Comparison of ENCODE assay signal across 4 cellular contexts in the genomic region with DNA sequence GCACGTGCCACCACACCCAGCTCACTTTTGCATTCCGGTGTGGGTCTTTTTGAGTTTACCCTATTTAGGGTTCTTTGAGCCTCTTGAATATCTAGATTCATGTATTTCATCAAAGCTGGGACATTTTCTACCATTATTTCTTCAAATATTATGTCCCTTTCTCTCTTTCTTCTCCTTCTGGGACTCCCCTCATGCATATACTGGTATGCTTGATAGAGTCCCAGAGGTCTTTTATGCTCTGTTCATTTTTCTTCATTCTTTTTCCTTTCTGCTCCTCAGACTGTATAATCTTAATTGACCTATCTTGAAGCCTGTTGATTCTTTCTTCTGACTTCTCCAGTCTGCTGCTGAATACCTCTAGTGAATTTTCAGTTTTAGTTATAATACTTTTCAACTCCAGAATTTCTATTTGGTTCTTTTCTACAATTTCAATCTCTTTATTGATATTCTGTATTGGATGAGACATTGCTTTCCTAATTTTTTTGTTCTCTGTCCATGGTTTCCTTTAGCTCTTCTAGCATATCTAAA.
TF ChIP-seq lines count a peak whose summit lies in the region.

No MANE protein-coding gene starts in this region.

TF ChIP-seq in HepG2, 621 proteins besides CTCF, POLR2A, EP300 and RAD21:
- TF ChIP-seq TBL1XR1 (IDR thresholded peaks at IDR 0.05; ENCODE audit: borderline replicate concordance, low read length, partially characterized antibody) (no peak), ZNF709 (CRISPR knock-in tag; IDR thresholded peaks at IDR 0.05) (peak; percentile 98), PAX8 (CRISPR knock-in tag; IDR thresholded peaks at IDR 0.05; ENCODE audit: borderline replicate concordance) (no peak), ZNF101 (CRISPR knock-in tag; IDR thresholded peaks at IDR 0.05; ENCODE audit: borderline replicate concordance, low read depth) (no peak), ZNF160 (CRISPR knock-in tag; IDR thresholded peaks at IDR 0.05) (peak; percentile 96), HMG20B (CRISPR knock-in tag; conservative IDR thresholded peaks at IDR 0.05) (no peak), ZNF530 (CRISPR knock-in tag; IDR thresholded peaks at IDR 0.05; ENCODE audit: low read depth) (no peak), ZNF703 (CRISPR knock-in tag; IDR thresholded peaks at IDR 0.05; ENCODE audit: borderline replicate concordance) (no peak), SNRNP70 (IDR thresholded peaks at IDR 0.05; ENCODE audit: low read depth, low read length) (no peak)
- TF ChIP-seq, protein P1, sequence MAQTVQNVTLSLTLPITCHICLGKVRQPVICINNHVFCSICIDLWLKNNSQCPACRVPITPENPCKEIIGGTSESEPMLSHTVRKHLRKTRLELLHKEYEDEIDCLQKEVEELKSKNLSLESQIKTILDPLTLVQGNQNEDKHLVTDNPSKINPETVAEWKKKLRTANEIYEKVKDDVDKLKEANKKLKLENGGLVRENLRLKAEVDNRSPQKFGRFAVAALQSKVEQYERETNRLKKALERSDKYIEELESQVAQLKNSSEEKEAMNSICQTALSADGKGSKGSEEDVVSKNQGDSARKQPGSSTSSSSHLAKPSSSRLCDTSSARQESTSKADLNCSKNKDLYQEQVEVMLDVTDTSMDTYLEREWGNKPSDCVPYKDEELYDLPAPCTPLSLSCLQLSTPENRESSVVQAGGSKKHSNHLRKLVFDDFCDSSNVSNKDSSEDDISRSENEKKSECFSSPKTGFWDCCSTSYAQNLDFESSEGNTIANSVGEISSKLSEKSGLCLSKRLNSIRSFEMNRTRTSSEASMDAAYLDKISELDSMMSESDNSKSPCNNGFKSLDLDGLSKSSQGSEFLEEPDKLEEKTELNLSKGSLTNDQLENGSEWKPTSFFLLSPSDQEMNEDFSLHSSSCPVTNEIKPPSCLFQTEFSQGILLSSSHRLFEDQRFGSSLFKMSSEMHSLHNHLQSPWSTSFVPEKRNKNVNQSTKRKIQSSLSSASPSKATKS (CRISPR knock-in tag; IDR thresholded peaks at IDR 0.05): no peak

TF ChIP-seq in IMR-90, 13 proteins besides CTCF, POLR2A, EP300 and RAD21:
- TF ChIP-seq RFX5 (IDR thresholded peaks at IDR 0.05; ENCODE audit: low read depth, low read length): no peak
- TF ChIP-seq MXI1 (IDR thresholded peaks at IDR 0.05; ENCODE audit: borderline replicate concordance, low read depth, low read length): no peak
- TF ChIP-seq USF2 (IDR thresholded peaks at IDR 0.05; ENCODE audit: low read depth, low read length): no peak
- no peak for TF ChIP-seq NFE2L2 (IDR thresholded peaks at IDR 0.05; ENCODE audit: low read depth, low read length)
- TF ChIP-seq, protein P2, sequence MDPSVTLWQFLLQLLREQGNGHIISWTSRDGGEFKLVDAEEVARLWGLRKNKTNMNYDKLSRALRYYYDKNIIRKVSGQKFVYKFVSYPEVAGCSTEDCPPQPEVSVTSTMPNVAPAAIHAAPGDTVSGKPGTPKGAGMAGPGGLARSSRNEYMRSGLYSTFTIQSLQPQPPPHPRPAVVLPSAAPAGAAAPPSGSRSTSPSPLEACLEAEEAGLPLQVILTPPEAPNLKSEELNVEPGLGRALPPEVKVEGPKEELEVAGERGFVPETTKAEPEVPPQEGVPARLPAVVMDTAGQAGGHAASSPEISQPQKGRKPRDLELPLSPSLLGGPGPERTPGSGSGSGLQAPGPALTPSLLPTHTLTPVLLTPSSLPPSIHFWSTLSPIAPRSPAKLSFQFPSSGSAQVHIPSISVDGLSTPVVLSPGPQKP (IDR thresholded peaks at IDR 0.05; ENCODE audit: borderline replicate concordance, low read depth, low read length): no peak
- TF ChIP-seq SMC3 (IDR thresholded peaks at IDR 0.05; ENCODE audit: low read depth, low read length): no peak
- no peak for TF ChIP-seq MAFK (IDR thresholded peaks at IDR 0.05; ENCODE audit: low read depth, low read length)
- TF ChIP-seq MAZ (IDR thresholded peaks at IDR 0.05; ENCODE audit: borderline replicate concordance, low read depth, low read length): no peak
- no peak for TF ChIP-seq RCOR1 (IDR thresholded peaks at IDR 0.05; ENCODE audit: insufficient replicate concordance, low read length)
- no peak for TF ChIP-seq CHD1 (IDR thresholded peaks at IDR 0.05; ENCODE audit: low read depth, low read length)
- TF ChIP-seq CEBPB (IDR thresholded peaks at IDR 0.05; ENCODE audit: low read depth, low read length): no peak

TF ChIP-seq in GM12878, 131 proteins besides CTCF, POLR2A, EP300 and RAD21:
- TF ChIP-seq, protein P3, sequence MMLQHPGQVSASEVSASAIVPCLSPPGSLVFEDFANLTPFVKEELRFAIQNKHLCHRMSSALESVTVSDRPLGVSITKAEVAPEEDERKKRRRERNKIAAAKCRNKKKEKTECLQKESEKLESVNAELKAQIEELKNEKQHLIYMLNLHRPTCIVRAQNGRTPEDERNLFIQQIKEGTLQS (IDR thresholded peaks at IDR 0.05; ENCODE audit: borderline replicate concordance, extremely low read depth, low read depth, low read length): no peak
- TF ChIP-seq RB1 (IDR thresholded peaks at IDR 0.05; ENCODE audit: borderline replicate concordance) (no peak), NR2C1 (IDR thresholded peaks at IDR 0.05) (no peak), SP1 (IDR thresholded peaks at IDR 0.05; ENCODE audit: low read depth, low read length) (no peak), KDM1A (IDR thresholded peaks at IDR 0.05; ENCODE audit: borderline replicate concordance) (no peak), POLR2AphosphoS5 (IDR thresholded peaks at IDR 0.05; ENCODE audit: low read length) (no peak), IRF5 (IDR thresholded peaks at IDR 0.05; ENCODE audit: borderline replicate concordance) (no peak), RAD51 (IDR thresholded peaks at IDR 0.05) (no peak), PBX3 (IDR thresholded peaks at IDR 0.05; ENCODE audit: insufficient replicate concordance, low read depth, low read length) (no peak), DPF2 (IDR thresholded peaks at IDR 0.05) (no peak), ZNF622 (IDR thresholded peaks at IDR 0.05) (no peak), EGR1 (IDR thresholded peaks at IDR 0.05; ENCODE audit: borderline replicate concordance in 1 of 2, low read depth in 2 of 2, low read length in 2 of 2) (no peak), BMI1 (IDR thresholded peaks at IDR 0.05; ENCODE audit: borderline replicate concordance) (no peak), TCF7 (IDR thresholded peaks at IDR 0.05; ENCODE audit: borderline replicate concordance) (no peak), SUPT20H (IDR thresholded peaks at IDR 0.05; ENCODE audit: borderline replicate concordance, control insufficient read depth, low read depth, low read length) (no peak), PAX5 (IDR thresholded peaks at IDR 0.05; ENCODE audit: borderline replicate concordance, low read depth, low read length) (no peak)
- TF ChIP-seq, protein P4, sequence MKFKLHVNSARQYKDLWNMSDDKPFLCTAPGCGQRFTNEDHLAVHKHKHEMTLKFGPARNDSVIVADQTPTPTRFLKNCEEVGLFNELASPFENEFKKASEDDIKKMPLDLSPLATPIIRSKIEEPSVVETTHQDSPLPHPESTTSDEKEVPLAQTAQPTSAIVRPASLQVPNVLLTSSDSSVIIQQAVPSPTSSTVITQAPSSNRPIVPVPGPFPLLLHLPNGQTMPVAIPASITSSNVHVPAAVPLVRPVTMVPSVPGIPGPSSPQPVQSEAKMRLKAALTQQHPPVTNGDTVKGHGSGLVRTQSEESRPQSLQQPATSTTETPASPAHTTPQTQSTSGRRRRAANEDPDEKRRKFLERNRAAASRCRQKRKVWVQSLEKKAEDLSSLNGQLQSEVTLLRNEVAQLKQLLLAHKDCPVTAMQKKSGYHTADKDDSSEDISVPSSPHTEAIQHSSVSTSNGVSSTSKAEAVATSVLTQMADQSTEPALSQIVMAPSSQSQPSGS (IDR thresholded peaks at IDR 0.05; ENCODE audit: low read length): no peak

TF ChIP-seq in endothelial cell of umbilical vein, 7 proteins besides CTCF, POLR2A, EP300 and RAD21:
- no peak for TF ChIP-seq JUN (IDR thresholded peaks at IDR 0.05; ENCODE audit: borderline replicate concordance, insufficient read depth, insufficient read length, low read depth)
- no peak for TF ChIP-seq EZH2 (IDR thresholded peaks at IDR 0.05; ENCODE audit: borderline replicate concordance, low read depth, low read length, severe bottlenecking)
- no peak for TF ChIP-seq POLR2AphosphoS5 (IDR thresholded peaks at IDR 0.05; ENCODE audit: insufficient read depth, low read depth, low read length)
- no peak for TF ChIP-seq MYC (IDR thresholded peaks at IDR 0.05; ENCODE audit: low read depth, low read length)
- no peak for TF ChIP-seq FOS (IDR thresholded peaks at IDR 0.05; ENCODE audit: borderline replicate concordance, insufficient read depth, low read length)
- no peak for TF ChIP-seq GATA2 (IDR thresholded peaks at IDR 0.05; ENCODE audit: insufficient read depth, insufficient read length, low read depth, low read length)
- TF ChIP-seq, protein P5, sequence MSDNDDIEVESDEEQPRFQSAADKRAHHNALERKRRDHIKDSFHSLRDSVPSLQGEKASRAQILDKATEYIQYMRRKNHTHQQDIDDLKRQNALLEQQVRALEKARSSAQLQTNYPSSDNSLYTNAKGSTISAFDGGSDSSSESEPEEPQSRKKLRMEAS (IDR thresholded peaks at IDR 0.05; ENCODE audit: insufficient read depth, insufficient read length): no peak
TF ChIP-seq in endothelial cell of umbilical vein: peak in this region for 0.
